11 cellular contexts compared by ENCODE assay signal in the genomic region with DNA sequence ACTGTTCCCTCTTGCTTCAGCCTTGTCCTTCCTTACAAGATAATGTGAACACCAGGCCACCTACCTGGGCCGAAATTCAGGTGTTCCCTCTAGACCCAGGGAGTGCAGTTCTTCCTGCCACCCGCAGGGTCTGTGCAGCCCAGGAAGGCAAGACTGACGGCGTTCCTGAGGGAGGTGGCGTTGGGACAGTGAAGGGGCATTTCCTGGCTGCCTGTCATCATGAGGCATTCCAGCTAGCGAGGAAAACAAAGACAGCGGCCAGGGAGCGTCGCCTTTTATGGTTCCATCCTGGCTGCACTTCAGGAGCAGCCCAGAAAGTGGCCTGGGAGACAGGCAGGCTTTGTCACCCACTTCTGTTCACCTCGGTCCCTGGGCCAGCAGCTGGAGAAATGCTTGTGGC.
DNase-seq lines count a peak whose midpoint lies in the region; ATAC-seq, FAIRE-seq and TF ChIP-seq lines count a peak whose summit lies in the region.
"Had no signal": no experiment of that assay in that cellular context is flagged by ENCODE, and none has a peak within 500 bp of the region (broad histone marks: within the 10 kb centered on the region; RNA-seq: fewer than 3 reads in every experiment).

No MANE protein-coding gene starts in this region.

- no peaks in the 10 kb centered on the region for H3K9me3 ChIP-seq in BLaER1 treated with 17β-estradiol and CSF1 and Interleukin-3, amounts not matched to agents 10 nM and 100 nM (replicated peaks in 1 of 11)
- H3K9me3 ChIP-seq in heart left ventricle = no peaks in the 10 kb centered on the region
- H3K9me3 ChIP-seq in effector memory CD4-positive, alpha-beta T cell (ENCODE audit: control insufficient read depth, low read length) = no peaks in the 10 kb centered on the region

- H3K27ac ChIP-seq in BLaER1 treated with 17β-estradiol and CSF1 and Interleukin-3, amounts not matched to agents 10 nM and 100 nM = no peak overlapping the region
- H3K27ac ChIP-seq in heart left ventricle = peak overlapping the region in 7 of 12 donors; percentile 22 to 70 (median 56)
- H3K27ac ChIP-seq in effector memory CD4-positive, alpha-beta T cell (ENCODE audit: insufficient read depth, low read length, poor library complexity, severe bottlenecking) = no peak overlapping the region

- FAIRE-seq in RCC 7860 (lab: Jason Lieb, UNC) = no peak

- H3K27me3 ChIP-seq in BLaER1 treated with 17β-estradiol and CSF1 and Interleukin-3, amounts not matched to agents 10 nM and 100 nM = no peaks in the 10 kb centered on the region
- H3K27me3 ChIP-seq in heart left ventricle = no peaks in the 10 kb centered on the region
- no peaks in the 10 kb centered on the region for H3K27me3 ChIP-seq in effector memory CD4-positive, alpha-beta T cell (replicated peaks; ENCODE audit: control insufficient read depth, insufficient read depth, low read length, poor library complexity, severe bottlenecking)

- CTCF ChIA-PET in activated CD4-positive, alpha-beta T cell treated with anti-CD3 and anti-CD28 coated beads for 36 hours (lab: Charles Lee) = no interaction called here

- peaks cover 0 to 25% (median 19%) of the 10 kb centered on the region in 10 experiments; a peak in 15 of 20 replicates for H3K4me1 ChIP-seq in BLaER1 treated with 17β-estradiol and CSF1 and Interleukin-3, amounts not matched to agents 10 nM and 100 nM
- H3K4me1 ChIP-seq in heart left ventricle = peaks cover 0 to 19% (median 2%) of the 10 kb centered on the region in 12 donors
- no peaks in the 10 kb centered on the region for H3K4me1 ChIP-seq in effector memory CD4-positive, alpha-beta T cell (ENCODE audit: control insufficient read depth, insufficient read depth, low read length, poor library complexity, severe bottlenecking)

- peak; percentile 94 to 98 (median 97) for ATAC-seq in heart left ventricle
- no peak for ATAC-seq in activated CD4-positive, alpha-beta T cell treated with anti-CD3 and anti-CD28 coated beads for 36 hours

- peak overlapping the region; percentile 76 for H3K27ac Mint-ChIP-seq in neural crest cell (ENCODE audit: unreplicated experiment)
- H3K27ac Mint-ChIP-seq in activated CD4-positive, alpha-beta T cell treated with anti-CD3 and anti-CD28 coated beads for 36 hours = no peak overlapping the region
- H3K27ac Mint-ChIP-seq: naive B cell; T-helper 1 cell treated with Interleukin-12 subunit alpha and Interleukin-12 subunit beta and Interleukin-4 antibody, amounts not matched to agents 30 μg/mL and 1 μg/mL, for 36 hours had no signal

- peak overlapping the region in 7 of 11 experiments; percentile 23 to 68 (median 55); a peak in 15 of 22 replicates for H3K4me2 ChIP-seq in BLaER1 treated with 17β-estradiol and CSF1 and Interleukin-3, amounts not matched to agents 10 nM and 100 nM

- intact Hi-C loops in heart left ventricle (cut with DNase I) = loop anchor here in 3 of 10 donors (2.0 to 10.0 kb wide), 3 partner anchors 85 to 143 kb away; partner anchors contain the start of gene WNT5A (in 1 of the 3)
- intact Hi-C loops in activated CD4-positive, alpha-beta T cell treated with anti-CD3 and anti-CD28 coated beads for 36 hours (cut with DNase I, micrococcal nuclease) = no loop called here

- H3K4me1 Mint-ChIP-seq in neural crest cell = peaks cover 21% of the 10 kb centered on the region
- peaks cover 2% of the 10 kb centered on the region for H3K4me1 Mint-ChIP-seq in activated CD4-positive, alpha-beta T cell treated with anti-CD3 and anti-CD28 coated beads for 36 hours
- H3K4me1 Mint-ChIP-seq: naive B cell had no signal

- H3K36me3 ChIP-seq in BLaER1 treated with 17β-estradiol and CSF1 and Interleukin-3, amounts not matched to agents 10 nM and 100 nM = no peaks in the 10 kb centered on the region
- no peaks in the 10 kb centered on the region for H3K36me3 ChIP-seq in heart left ventricle
- no peaks in the 10 kb centered on the region for H3K36me3 ChIP-seq in effector memory CD4-positive, alpha-beta T cell (ENCODE audit: control insufficient read depth, insufficient read depth, low read length)

- no peaks in the 10 kb centered on the region for H4K20me1 ChIP-seq in BLaER1 treated with 17β-estradiol and CSF1 and Interleukin-3, amounts not matched to agents 10 nM and 100 nM

- 6 to 8% (median 7%) methylated on average over 3 to 10 of the region's 10 CpGs for WGBS in heart left ventricle, 4 donors

- DNase-seq in RCC 7860 (ENCODE audit: low spot score) (peak; percentile 8), heart left ventricle (peak; percentile 66 to 89 (median 77)), neural crest cell (ENCODE audit: low read depth, low spot score) (peak; percentile 11), NCI-H524 treated with DMSO at 0.1 percent for 48 hours (lab: John Stamatoyannopoulos, UW) (no peak)
- DNase-seq in effector memory CD4-positive, alpha-beta T cell = no peak
- no peak for DNase-seq in activated T-cell treated with anti-CD3 and anti-CD28 coated beads, Interleukin-2, amount 50 U/mL, for 48 hours
- DNase-seq in activated CD4-positive, alpha-beta T cell treated with anti-CD3 and anti-CD28 coated beads for 36 hours = no peak
- DNase-seq: naive B cell, NCI-H146 had no signal

- H3K4me3 Mint-ChIP-seq in neural crest cell = no peak overlapping the region
- no peak overlapping the region for H3K4me3 Mint-ChIP-seq in activated CD4-positive, alpha-beta T cell treated with anti-CD3 and anti-CD28 coated beads for 36 hours
- H3K4me3 Mint-ChIP-seq: naive B cell; T-helper 1 cell treated with Interleukin-12 subunit alpha and Interleukin-12 subunit beta and Interleukin-4 antibody, amounts not matched to agents 30 μg/mL and 1 μg/mL, for 36 hours had no signal

- no peaks in the 10 kb centered on the region for H3K36me3 Mint-ChIP-seq in neural crest cell (ENCODE audit: low read depth)
- H3K36me3 Mint-ChIP-seq in activated CD4-positive, alpha-beta T cell treated with anti-CD3 and anti-CD28 coated beads for 36 hours (ENCODE audit: low read depth) = no peaks in the 10 kb centered on the region
- H3K36me3 Mint-ChIP-seq: naive B cell had no signal

- H3K4me3 ChIP-seq in BLaER1 treated with 17β-estradiol and CSF1 and Interleukin-3, amounts not matched to agents 10 nM and 100 nM = no peak overlapping the region
- H3K4me3 ChIP-seq in heart left ventricle = no peak overlapping the region
- H3K4me3 ChIP-seq in effector memory CD4-positive, alpha-beta T cell (ENCODE audit: insufficient read depth, low read depth, low read length, poor library complexity, severe bottlenecking) = no peak overlapping the region

- no peaks in the 10 kb centered on the region for H3K9me3 Mint-ChIP-seq in neural crest cell
- no peaks in the 10 kb centered on the region for H3K9me3 Mint-ChIP-seq in activated CD4-positive, alpha-beta T cell treated with anti-CD3 and anti-CD28 coated beads for 36 hours (ENCODE audit: low read depth)
- H3K9me3 Mint-ChIP-seq: T-helper 1 cell treated with Interleukin-12 subunit alpha and Interleukin-12 subunit beta and Interleukin-4 antibody, amounts not matched to agents 30 μg/mL and 1 μg/mL, for 36 hours had no signal

- H3K27me3 Mint-ChIP-seq in neural crest cell (ENCODE audit: low read depth) = no peaks in the 10 kb centered on the region
- H3K27me3 Mint-ChIP-seq in activated CD4-positive, alpha-beta T cell treated with anti-CD3 and anti-CD28 coated beads for 36 hours = no peaks in the 10 kb centered on the region

- peak in 11 of 12 donors; percentile 11 to 61 (median 45) for TF ChIP-seq CTCF in heart left ventricle (IDR thresholded peaks at IDR 0.05)
- TF ChIP-seq CTCF in neural crest cell (conservative IDR thresholded peaks at IDR 0.05) = peak; percentile 60

- no peak overlapping the region for H3K9ac ChIP-seq in BLaER1 treated with 17β-estradiol and CSF1 and Interleukin-3, amounts not matched to agents 10 nM and 100 nM

- no peak for TF ChIP-seq POLR2A in heart left ventricle (IDR thresholded peaks at IDR 0.05)

- POLR2A ChIA-PET in activated CD4-positive, alpha-beta T cell treated with anti-CD3 and anti-CD28 coated beads for 36 hours (lab: Charles Lee) = no interaction called here

Comparison
In these comparisons a context has a peak if more than half of its experiments do, and no peak if none do; other contexts are left out.
1. H3K27ac ChIP-seq: peak in heart left ventricle (7 of 12); none in BLaER1 treated with 17β-estradiol and CSF1 and Interleukin-3, amounts not matched to agents 10 nM and 100 nM (0 of 11) and effector memory CD4-positive, alpha-beta T cell (single experiment).
2. DNase-seq: peak in RCC 7860 (single experiment), heart left ventricle (5 of 5) and neural crest cell (single experiment); none in effector memory CD4-positive, alpha-beta T cell (0 of 3), activated T-cell treated with anti-CD3 and anti-CD28 coated beads, Interleukin-2, amount 50 U/mL, for 48 hours (0 of 2), activated CD4-positive, alpha-beta T cell treated with anti-CD3 and anti-CD28 coated beads for 36 hours (single experiment) and NCI-H524 treated with DMSO at 0.1 percent for 48 hours (single experiment).